In the genomic region with DNA sequence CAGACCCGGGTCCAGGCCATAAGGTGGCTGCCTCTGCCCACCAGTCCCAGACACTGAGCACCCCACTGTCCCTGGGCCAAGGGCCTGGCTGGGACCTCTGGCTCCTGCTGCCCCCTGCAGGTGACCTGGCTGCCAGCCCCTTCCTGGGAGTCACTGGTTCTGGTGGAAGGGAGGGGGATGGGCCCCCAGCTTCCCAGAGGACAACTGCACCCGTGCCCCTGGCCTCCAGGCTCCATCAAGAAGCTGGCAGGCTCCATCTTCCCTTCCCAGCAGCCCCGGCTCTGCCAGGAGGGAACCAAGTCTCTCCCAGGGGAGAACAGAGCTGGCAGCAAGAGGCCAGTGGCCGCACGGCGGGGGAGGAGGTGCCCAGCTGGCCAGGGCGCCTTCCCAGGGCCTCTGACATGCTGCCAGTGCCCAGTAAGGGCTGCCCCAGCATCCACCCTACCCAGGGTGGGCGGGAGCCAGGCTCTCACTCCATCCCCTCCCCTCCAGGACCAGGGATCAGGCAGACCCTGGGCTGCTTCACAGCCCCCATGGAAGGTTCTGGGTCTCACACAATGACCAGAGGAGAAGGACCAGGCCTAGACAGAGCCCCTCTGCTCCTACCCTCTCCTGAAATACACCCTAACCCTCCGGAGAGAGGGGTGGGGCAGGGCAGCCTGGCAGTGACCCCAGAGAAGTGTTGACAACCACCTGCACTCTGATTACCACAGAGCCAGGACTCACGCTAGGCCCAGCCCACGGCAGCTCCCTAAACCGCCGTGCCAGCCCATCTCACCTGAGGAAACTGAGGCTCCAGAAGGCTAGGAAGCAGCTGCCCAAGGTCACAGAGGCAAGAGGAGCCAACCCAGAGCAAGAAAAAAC, we compare ENCODE assay signal across 8 cellular contexts. TPM values are rescaled to one million over a fixed set of nuclear protein-coding genes. Genes with fewer than 3 reads are reported as not detected.
DNase-seq lines count a peak whose midpoint lies in the region; ATAC-seq, FAIRE-seq and TF ChIP-seq lines count a peak whose summit lies in the region.

No MANE protein-coding gene starts in this region.

- H3K27me3 ChIP-seq in OCI-LY3 (ENCODE audit: low read depth, low read length) = no peaks in the 10 kb centered on the region
- H3K27me3 ChIP-seq in endocrine pancreas (ENCODE audit: control insufficient read depth, insufficient read depth, low read length) = no peaks in the 10 kb centered on the region

- peak overlapping the region; percentile 94 for H3K4me2 ChIP-seq in OCI-LY3 (ENCODE audit: low read length)

- H3K27me3 Mint-ChIP-seq in natural killer cell (ENCODE audit: low read depth in 2 of 2) = no peaks in the 10 kb centered on the region

- no peak for ATAC-seq in natural killer cell

- H3K9me3 ChIP-seq in OCI-LY3 (ENCODE audit: insufficient read depth, low read length) = no peaks in the 10 kb centered on the region
- H3K9me3 ChIP-seq in endocrine pancreas (ENCODE audit: control insufficient read depth, low read length) = no peaks in the 10 kb centered on the region

- peak; percentile 72 for DNase-seq in D721Med (ENCODE audit: insufficient read length, low spot score)
- DNase-seq in natural killer cell = no peak
- DNase-seq in germinal center (ENCODE audit: low spot score) = no peak
- no peak for DNase-seq in RCC 7860 (ENCODE audit: low spot score)
- no peak for DNase-seq in LoVo (ENCODE audit: low spot score)
- no peak for DNase-seq in NCI-H226

- peak; percentile 25 for TF ChIP-seq CTCF in D721Med (IDR thresholded peaks at IDR 0.05; ENCODE audit: insufficient read depth, missing control alignments)
- peak; percentile 30 for TF ChIP-seq CTCF in OCI-LY3 (IDR thresholded peaks at IDR 0.05; ENCODE audit: low read depth, low read length)
- no peak for TF ChIP-seq CTCF in natural killer cell (IDR thresholded peaks at IDR 0.05)

- no peak overlapping the region; the same call in 1 of the 2 replicates for H3K27ac ChIP-seq in OCI-LY3 (ENCODE audit: low read length)

- H3K9ac ChIP-seq in OCI-LY3 (ENCODE audit: low read length) = peak overlapping the region; percentile 87
- H3K9ac ChIP-seq in endocrine pancreas (ENCODE audit: control insufficient read depth, insufficient read depth, low read length) = peak overlapping the region; percentile 3

- peaks cover 62% of the 10 kb centered on the region for H4K20me1 ChIP-seq in OCI-LY3 (ENCODE audit: insufficient read depth, low read length)

- no peaks in the 10 kb centered on the region for H3K36me3 Mint-ChIP-seq in natural killer cell

- H3K4me3 ChIP-seq in OCI-LY3 (ENCODE audit: low read length) = peak overlapping the region; percentile 99
- H3K4me3 ChIP-seq in endocrine pancreas (ENCODE audit: control insufficient read depth, insufficient read depth, low read length) = no peak overlapping the region

- H3K27ac Mint-ChIP-seq in natural killer cell = no peak overlapping the region

- intact Hi-C loops in natural killer cell (cut with micrococcal nuclease) = no loop called here

- H3K36me3 ChIP-seq in OCI-LY3 (replicated peaks; ENCODE audit: low read depth, low read length) (no peaks in the 10 kb centered on the region), endocrine pancreas (ENCODE audit: control insufficient read depth, insufficient read depth, low read length) (no peaks in the 10 kb centered on the region)

- H2AFZ ChIP-seq in OCI-LY3 (ENCODE audit: low read depth, low read length) = no peak overlapping the region

- H3K4me1 Mint-ChIP-seq in natural killer cell = peaks cover 32 to 53% of the 10 kb centered on the region in 2 donors

- H3K79me2 ChIP-seq in OCI-LY3 (ENCODE audit: low read length) = peaks cover 89% of the 10 kb centered on the region

- H3K4me1 ChIP-seq in OCI-LY3 (ENCODE audit: low read length) (peaks cover 16% of the 10 kb centered on the region), endocrine pancreas (ENCODE audit: control insufficient read depth, insufficient read depth, low read length) (no peaks in the 10 kb centered on the region)

- peak overlapping the region; percentile 28 for H3K4me3 Mint-ChIP-seq in natural killer cell

- no peaks in the 10 kb centered on the region for H3K9me3 Mint-ChIP-seq in natural killer cell

- FAIRE-seq in D721Med (lab: Jason Lieb, UNC) (no peak), RCC 7860 (lab: Jason Lieb, UNC) (no peak)

RNA-seq across cellular contexts. Expression of a gene that starts 3.6 kb away (rescaled TPM):
- total RNA-seq in natural killer cell = 10 to 100 TPM; 34.6 to 43.5 (median 42.1) TPM

RNA-seq across cellular contexts. Expression of a gene that starts 41.5 kb away (rescaled TPM):
- not detected for total RNA-seq in natural killer cell
